ENCODE assay signal across 8 cellular contexts in genomic region chr1:15684042-15684461, GRCh38. TPM values are rescaled to one million over a fixed set of nuclear protein-coding genes. Genes with fewer than 3 reads are reported as not detected.
DNase-seq lines count a peak whose midpoint lies in the region; ATAC-seq and TF ChIP-seq lines count a peak whose summit lies in the region.

TSS of gene PLEKHM2 (plus strand) at chr1:15684320. CDS start at chr1:15684559, 239 bp downstream.

- in situ Hi-C loops in transverse colon (cut with MboI; ENCODE audit: low pct_ligation_motif_present in 1 of 4, low pct_unique_long_range_greater_than_20kb in 1 of 4, low sequenced_read_pairs in 3 of 4): no loop called here

- peak; percentile 42 for DNase-seq in NCI-H510A treated with DMSO at 0.1 percent for 48 hours (lab: John Stamatoyannopoulos, UW)
- peak; percentile 68 for DNase-seq in activated T-cell treated with anti-CD3 and anti-CD28 coated beads, Interleukin-2, amount 50 U/mL, for 24 hours
- no peak for DNase-seq in esophagus squamous epithelium (lab: John Stamatoyannopoulos, UW)
- DNase-seq in natural killer cell: peak; percentile 55
- DNase-seq in transverse colon: peak; percentile 50
- no peak for DNase-seq in midbrain (lab: John Stamatoyannopoulos, UW)

- peak within 1 kb of the TSS; percentile 93 for H3K27ac Mint-ChIP-seq in activated T-cell treated with anti-CD3 and anti-CD28 coated beads, Interleukin-2, amount 50 U/mL, for 24 hours
- peak within 1 kb of the TSS; percentile 88 to 89 for H3K27ac Mint-ChIP-seq in natural killer cell

- no peak for TF ChIP-seq EP300 in transverse colon (IDR thresholded peaks at IDR 0.05; ENCODE audit: low read depth)

- H3K4me3 ChIP-seq in esophagus squamous epithelium (peak within 1 kb of the TSS; percentile 66 to 94 (median 90)), transverse colon (peak within 1 kb of the TSS; percentile 87 to 100 (median 98))

- H3K27me3 ChIP-seq in esophagus squamous epithelium (no peaks in the 10 kb centered on the region), transverse colon (no peaks in the 10 kb centered on the region)

- peak within 1 kb of the TSS; percentile 84 for H3K27ac ChIP-seq in C4-2B
- H3K27ac ChIP-seq in esophagus squamous epithelium: peak within 1 kb of the TSS; percentile 93 to 100 (median 98)
- peak within 1 kb of the TSS; percentile 89 to 99 (median 94) for H3K27ac ChIP-seq in transverse colon

- H3K36me3 Mint-ChIP-seq in activated T-cell treated with anti-CD3 and anti-CD28 coated beads, Interleukin-2, amount 50 U/mL, for 24 hours (ENCODE audit: low read depth): peaks cover 16% of the 10 kb centered on the region
- no peaks in the 10 kb centered on the region for H3K36me3 Mint-ChIP-seq in natural killer cell

- peak; percentile 61 for ATAC-seq in GM21423 (IDR thresholded peaks at IDR 0.05; ENCODE audit: unreplicated experiment)
- peak; percentile 87 to 88 (median 87) for ATAC-seq in natural killer cell

- H3K4me1 ChIP-seq in esophagus squamous epithelium (peaks cover 21 to 76% (median 26%) of the 10 kb centered on the region in 3 donors), transverse colon (peaks cover 7 to 47% (median 21%) of the 10 kb centered on the region in 4 donors)

- H3K36me3 ChIP-seq in esophagus squamous epithelium: peaks cover 0 to 4% (median 0%) of the 10 kb centered on the region in 3 donors
- H3K36me3 ChIP-seq in transverse colon: no peaks in the 10 kb centered on the region

- peak within 1 kb of the TSS; percentile 88 for H3K4me3 Mint-ChIP-seq in activated T-cell treated with anti-CD3 and anti-CD28 coated beads, Interleukin-2, amount 50 U/mL, for 24 hours
- H3K4me3 Mint-ChIP-seq in natural killer cell: peak within 1 kb of the TSS; percentile 91

- intact Hi-C loops in esophagus squamous epithelium (cut with DNase I) (loop anchor here (5.0 kb wide), 1 partner anchor 67 kb away; the partner anchor contains the start of gene DDI2), natural killer cell (cut with micrococcal nuclease) (loop anchor here (10.0 kb wide), 1 partner anchor 69 kb away; the partner anchor contains the start of gene DDI2), transverse colon (cut with DNase I; ENCODE audit: low total_unique reads) (loop anchor here (2.0 kb wide), 1 partner anchor 59 kb away; the partner anchor contains the start of gene TMEM82)

- H3K27me3 Mint-ChIP-seq in activated T-cell treated with anti-CD3 and anti-CD28 coated beads, Interleukin-2, amount 50 U/mL, for 24 hours: no peaks in the 10 kb centered on the region
- H3K27me3 Mint-ChIP-seq in natural killer cell (ENCODE audit: low read depth in 2 of 2): no peaks in the 10 kb centered on the region

- H3K9me3 ChIP-seq in esophagus squamous epithelium (no peaks in the 10 kb centered on the region), transverse colon (no peaks in the 10 kb centered on the region)

- no CpG with 5 or more reads among the region's 52 CpGs for WGBS in esophagus squamous epithelium, 2 donors
- WGBS in transverse colon (ENCODE audit: low coverage in 1 of 2), 2 donors: 2% methylated on average over 52 of the region's 52 CpGs; no CpG with 5 or more reads in 1 of the 2 donors

- TF ChIP-seq POLR2A in esophagus squamous epithelium (IDR thresholded peaks at IDR 0.05) (peak in 2 of 4 donors; percentile 45 to 69), transverse colon (IDR thresholded peaks at IDR 0.05) (no peak)

- peaks cover 50% of the 10 kb centered on the region for H3K4me1 Mint-ChIP-seq in activated T-cell treated with anti-CD3 and anti-CD28 coated beads, Interleukin-2, amount 50 U/mL, for 24 hours (ENCODE audit: low read depth)
- peaks cover 24 to 39% of the 10 kb centered on the region in 2 donors for H3K4me1 Mint-ChIP-seq in natural killer cell

- TF ChIP-seq CTCF in C4-2B (conservative IDR thresholded peaks at IDR 0.05): no peak
- TF ChIP-seq CTCF in esophagus squamous epithelium (IDR thresholded peaks at IDR 0.05): no peak
- TF ChIP-seq CTCF in natural killer cell (IDR thresholded peaks at IDR 0.05): no peak
- no peak for TF ChIP-seq CTCF in transverse colon (IDR thresholded peaks at IDR 0.05)

- H3K9me3 Mint-ChIP-seq in activated T-cell treated with anti-CD3 and anti-CD28 coated beads, Interleukin-2, amount 50 U/mL, for 24 hours: no peaks in the 10 kb centered on the region
- no peaks in the 10 kb centered on the region for H3K9me3 Mint-ChIP-seq in natural killer cell

RNA-seq across cellular contexts. Expression of gene PLEKHM2, which starts in this region (rescaled TPM):
- total RNA-seq in esophagus squamous epithelium (10 to 100 TPM; 34.6 to 57.9 (median 42.4) TPM), natural killer cell (10 to 100 TPM; 47.8 to 61.0 (median 50.9) TPM), transverse colon (10 to 100 TPM; 27.7 to 40.3 (median 33.0) TPM)

Comparison
In these comparisons a context has a peak if more than half of its experiments do, and no peak if none do; other contexts are left out.
1. DNase-seq: peak in NCI-H510A treated with DMSO at 0.1 percent for 48 hours (single experiment), activated T-cell treated with anti-CD3 and anti-CD28 coated beads, Interleukin-2, amount 50 U/mL, for 24 hours (single experiment), natural killer cell (single experiment) and transverse colon (single experiment); none in esophagus squamous epithelium (single experiment) and midbrain (single experiment).
2. Peak in every context shown above with its lines, with median percentiles within 50 percentile points of each other: H3K27ac ChIP-seq.